8 cellular contexts compared by ENCODE assay signal in genomic region chr5:137888875-137889759, GRCh38. TPM values are rescaled to one million over a fixed set of nuclear protein-coding genes. Genes with fewer than 3 reads are reported as not detected.
DNase-seq lines count a peak whose midpoint lies in the region; ATAC-seq, FAIRE-seq and TF ChIP-seq lines count a peak whose summit lies in the region.

Gene PKD2L2 (plus strand): TSS chr5:137889457. CDS start chr5:137889492, 35 bp downstream.

- DNase-seq in DND-41 (peak; percentile 81), MG63 (peak; percentile 93), dorsolateral prefrontal cortex (peak; percentile 66 to 88 (median 82)), lower lobe of right lung (peak; percentile 90), D721Med (ENCODE audit: insufficient read length, low spot score) (no peak)
- DNase-seq in activated CD4-positive, alpha-beta T cell treated with anti-CD3 and anti-CD28 coated beads, Interleukin-2, amount 50 U/mL, for 1 hour, result peak; percentile 70
- peak; percentile 44 to 69 (median 55) for DNase-seq in stimulated activated CD4-positive, alpha-beta T cell treated with anti-CD3 and anti-CD28 coated beads, TNF-alpha, amount 100 ng/mL, for 1 hour (ENCODE audit: low read depth in 3 of 3, low spot score in 1 of 3)

- H3K4me2 ChIP-seq in DND-41 (ENCODE audit: insufficient read depth, low read length), result peak within 1 kb of the TSS; percentile 72

- intact Hi-C loops in dorsolateral prefrontal cortex (cut with DNase I), result no loop called here
- intact Hi-C loops in lower lobe of right lung (cut with DNase I), result no loop called here

- H3K36me3 ChIP-seq in DND-41 (ENCODE audit: insufficient read depth, low read length), result no peaks in the 10 kb centered on the region
- H3K36me3 ChIP-seq in MG63, result no peaks in the 10 kb centered on the region
- H3K36me3 ChIP-seq in lower lobe of right lung, result no peaks in the 10 kb centered on the region

- peak within 1 kb of the TSS; percentile 72 for H3K9ac ChIP-seq in DND-41 (ENCODE audit: low read depth, low read length)

- H3K79me2 ChIP-seq in DND-41 (ENCODE audit: insufficient read depth, low read length), result peaks cover 3% of the 10 kb centered on the region; the same call in 1 of the 2 replicates

- H4K20me1 ChIP-seq in DND-41 (ENCODE audit: insufficient read depth, low read length), result no peaks in the 10 kb centered on the region

- H3K27ac ChIP-seq in DND-41 (ENCODE audit: low read length), result peak within 1 kb of the TSS; percentile 87
- H3K27ac ChIP-seq in dorsolateral prefrontal cortex, result peak within 1 kb of the TSS; percentile 58 to 100 (median 95)
- H3K27ac ChIP-seq in lower lobe of right lung, result peak within 1 kb of the TSS; percentile 79

- H3K4me1 ChIP-seq in DND-41 (ENCODE audit: insufficient read depth, low read length) (peaks cover 23% of the 10 kb centered on the region), lower lobe of right lung (no peaks in the 10 kb centered on the region)

- ATAC-seq in DND-41 (ENCODE audit: insufficient read depth, low read depth) (peak; percentile 98), GM21723 (IDR thresholded peaks at IDR 0.05; ENCODE audit: unreplicated experiment) (peak; percentile 88), lower lobe of right lung (peak; percentile 99 to 100)

- H2AFZ ChIP-seq in DND-41 (ENCODE audit: low read depth, low read length), result peak within 1 kb of the TSS; percentile 84

- TF ChIP-seq CTCF in DND-41 (IDR thresholded peaks at IDR 0.05; ENCODE audit: borderline replicate concordance, extremely low read depth, low read length, poor library complexity, severe bottlenecking), result peak; percentile 2
- peak in 23 of 56 donors; percentile 8 to 33 (median 23) for TF ChIP-seq CTCF in dorsolateral prefrontal cortex (IDR thresholded peaks at IDR 0.05 in 54 of 56, conservative IDR thresholded peaks at IDR 0.05 in 2 of 56; ENCODE audit: low read depth in 1 of 56, partially characterized antibody in 56 of 56)
- TF ChIP-seq CTCF in lower lobe of right lung (IDR thresholded peaks at IDR 0.05), result peak; percentile 15
- TF ChIP-seq CTCF in D721Med (IDR thresholded peaks at IDR 0.05; ENCODE audit: insufficient read depth, missing control alignments), result no peak

- H3K27me3 ChIP-seq in DND-41 (ENCODE audit: insufficient read depth, low read length, poor library complexity) (no peaks in the 10 kb centered on the region), MG63 (no peaks in the 10 kb centered on the region), dorsolateral prefrontal cortex (no peaks in the 10 kb centered on the region), lower lobe of right lung (ENCODE audit: low read depth) (peaks cover 5% of the 10 kb centered on the region)

- no peaks in the 10 kb centered on the region for H3K9me3 ChIP-seq in DND-41 (ENCODE audit: insufficient read depth, low read length, severe bottlenecking)
- H3K9me3 ChIP-seq in MG63, result no peaks in the 10 kb centered on the region
- H3K9me3 ChIP-seq in lower lobe of right lung, result no peaks in the 10 kb centered on the region

- FAIRE-seq in D721Med (lab: Jason Lieb, UNC), result no peak

- H3K4me3 ChIP-seq in DND-41 (ENCODE audit: low read depth in 1 of 2, low read length in 2 of 2) (peak within 1 kb of the TSS; percentile 49 to 59; a peak in 3 of 4 replicates), MG63 (peak within 1 kb of the TSS; percentile 47), dorsolateral prefrontal cortex (peak within 1 kb of the TSS; percentile 31 to 77 (median 61)), lower lobe of right lung (peak within 1 kb of the TSS; percentile 55)

RNA-seq across cellular contexts. Expression of gene PKD2L2, which starts in this region (rescaled TPM):
- total RNA-seq in MG63 (2014; rRNA removed; shearing (Covaris generic); ENCODE audit: low replicate concordance), result not detected in 2 replicates
- total RNA-seq in dorsolateral prefrontal cortex (1 to 10 TPM in 8 of 120 experiments, under 1 TPM in 26, not detected in 86; 0.31 to 1.6 (median 0.65) TPM), lower lobe of right lung (not detected)

Comparison
In these comparisons a context has a peak if more than half of its experiments do, and no peak if none do; other contexts are left out.
1. Peak in DNase-seq and H3K4me3 ChIP-seq in MG63; RNA of the gene not detected or under 1 TPM.
2. Peak in DNase-seq, ATAC-seq, H3K4me3 ChIP-seq and H3K27ac ChIP-seq in lower lobe of right lung; RNA of the gene not detected or under 1 TPM.